Comparison of ENCODE assay signal across 18 cellular contexts in genomic region chr16:74567901-74568300, GRCh38. TPM values are rescaled to one million over a fixed set of nuclear protein-coding genes. Genes with fewer than 3 reads are reported as not detected.
A peak's percentile ranks its signal among the peaks of the same experiment; 100 is the strongest.
DNase-seq lines count a peak whose midpoint lies in the region; ATAC-seq and TF ChIP-seq lines count a peak whose summit lies in the region.
"Had no signal": no experiment of that assay in that cellular context is flagged by ENCODE, and none has a peak within 500 bp of the region (broad histone marks: within the 10 kb centered on the region; RNA-seq: fewer than 3 reads in every experiment).

No MANE protein-coding gene starts in this region.

- no peak overlapping the region for H3K4me3 ChIP-seq in CD8-positive, alpha-beta T cell (ENCODE audit: low read depth, low read length)
- no peak overlapping the region for H3K4me3 ChIP-seq in naive thymus-derived CD4-positive, alpha-beta T cell (ENCODE audit: low read length)
- H3K4me3 ChIP-seq: BLaER1, PC-9 had no signal

- H3K27me3 Mint-ChIP-seq in T-helper 1 cell treated with Interleukin-12 subunit alpha and Interleukin-12 subunit beta and Interleukin-4 antibody, amounts not matched to agents 30 μg/mL and 1 μg/mL, for 36 hours (ENCODE audit: low read depth): no peaks in the 10 kb centered on the region
- no peaks in the 10 kb centered on the region for H3K27me3 Mint-ChIP-seq in CD8-positive, alpha-beta T cell (ENCODE audit: low read depth)
- H3K27me3 Mint-ChIP-seq in activated CD8-positive, alpha-beta T cell treated with anti-CD3 and anti-CD28 coated beads, Interleukin-2, amount 10 ng/mL, durations not matched to agents 7 days and 5 days (ENCODE audit: low read depth): no peaks in the 10 kb centered on the region
- H3K27me3 Mint-ChIP-seq in naive thymus-derived CD4-positive, alpha-beta T cell: no peaks in the 10 kb centered on the region
- H3K27me3 Mint-ChIP-seq in T-cell (no peaks in the 10 kb centered on the region), mesothelial cell of epicardium (ENCODE audit: low read depth) (no peaks in the 10 kb centered on the region)

- no peaks in the 10 kb centered on the region for H3K36me3 ChIP-seq in CD8-positive, alpha-beta T cell (ENCODE audit: insufficient read depth, low read length)
- no peaks in the 10 kb centered on the region for H3K36me3 ChIP-seq in naive thymus-derived CD4-positive, alpha-beta T cell (ENCODE audit: control insufficient read depth in 2 of 3, insufficient read depth in 3 of 3, low read length in 3 of 3)

- H3K4me3 Mint-ChIP-seq in T-helper 1 cell treated with Interleukin-12 subunit alpha and Interleukin-12 subunit beta and Interleukin-4 antibody, amounts not matched to agents 30 μg/mL and 1 μg/mL, for 36 hours: no peak overlapping the region
- H3K4me3 Mint-ChIP-seq in CD8-positive, alpha-beta T cell: no peak overlapping the region
- no peak overlapping the region for H3K4me3 Mint-ChIP-seq in activated CD8-positive, alpha-beta T cell treated with anti-CD3 and anti-CD28 coated beads, Interleukin-2, amount 10 ng/mL, durations not matched to agents 7 days and 5 days
- peak overlapping the region in 7 of 10 donors; percentile 21 to 66 (median 42) for H3K4me3 Mint-ChIP-seq in naive thymus-derived CD4-positive, alpha-beta T cell
- H3K4me3 Mint-ChIP-seq in T-cell: peak overlapping the region in 1 of 3 donors; percentile 42
- no peak overlapping the region for H3K4me3 Mint-ChIP-seq in mesothelial cell of epicardium

- H3K9me3 ChIP-seq in CD8-positive, alpha-beta T cell (ENCODE audit: low read length): no peaks in the 10 kb centered on the region
- H3K9me3 ChIP-seq in naive thymus-derived CD4-positive, alpha-beta T cell (ENCODE audit: control insufficient read depth in 2 of 3, low read length in 3 of 3): no peaks in the 10 kb centered on the region

- CTCF ChIA-PET in CD8-positive, alpha-beta T cell (lab: Charles Lee): no interaction called here
- CTCF ChIA-PET in activated CD8-positive, alpha-beta T cell treated with anti-CD3 and anti-CD28 coated beads, Interleukin-2, amount 10 ng/mL, durations not matched to agents 7 days and 5 days (lab: Charles Lee): interaction anchor here (1.6 kb wide), 1 partner anchor 32 kb away, joined by 4 read pairs; no protein-coding TSS in a partner anchor
- CTCF ChIA-PET in naive thymus-derived CD4-positive, alpha-beta T cell (lab: Charles Lee): interaction anchor here (1.1 to 1.9 kb wide), 2 partner anchors 15 to 55 kb away, joined by 4 to 6 read pairs; no protein-coding TSS in a partner anchor
- CTCF ChIA-PET in T-cell (lab: Charles Lee): interaction anchor here in 1 of 2 donors (0.6 to 1.0 kb wide), 3 partner anchors 38 to 71 kb away, joined by 3 read pairs; no protein-coding TSS in a partner anchor

- no peak overlapping the region for H3K27ac ChIP-seq in CD8-positive, alpha-beta T cell (ENCODE audit: low read depth, low read length)
- peak overlapping the region; percentile 24 for H3K27ac ChIP-seq in naive thymus-derived CD4-positive, alpha-beta T cell (ENCODE audit: low read depth, low read length)
- H3K27ac ChIP-seq: BLaER1 had no signal

- peaks cover 10% of the 10 kb centered on the region for H3K36me3 Mint-ChIP-seq in T-helper 1 cell treated with Interleukin-12 subunit alpha and Interleukin-12 subunit beta and Interleukin-4 antibody, amounts not matched to agents 30 μg/mL and 1 μg/mL, for 36 hours (ENCODE audit: low read depth)
- H3K36me3 Mint-ChIP-seq in CD8-positive, alpha-beta T cell: peaks cover 17% of the 10 kb centered on the region
- H3K36me3 Mint-ChIP-seq in activated CD8-positive, alpha-beta T cell treated with anti-CD3 and anti-CD28 coated beads, Interleukin-2, amount 10 ng/mL, durations not matched to agents 7 days and 5 days (ENCODE audit: low read depth): peaks cover 19% of the 10 kb centered on the region
- H3K36me3 Mint-ChIP-seq in naive thymus-derived CD4-positive, alpha-beta T cell: peaks cover 0 to 26% (median 4%) of the 10 kb centered on the region in 5 donors
- H3K36me3 Mint-ChIP-seq in T-cell: peaks cover 18% of the 10 kb centered on the region
- no peaks in the 10 kb centered on the region for H3K36me3 Mint-ChIP-seq in mesothelial cell of epicardium

- no peak for TF ChIP-seq CTCF in CD8-positive, alpha-beta T cell (IDR thresholded peaks at IDR 0.05)
- TF ChIP-seq CTCF in mesothelial cell of epicardium (IDR thresholded peaks at IDR 0.05; ENCODE audit: unreplicated experiment): no peak

- ATAC-seq in CD8-positive, alpha-beta T cell: no peak
- ATAC-seq in activated CD8-positive, alpha-beta T cell treated with anti-CD3 and anti-CD28 coated beads, Interleukin-2, amount 10 ng/mL, durations not matched to agents 7 days and 5 days: no peak
- no peak for ATAC-seq in naive thymus-derived CD4-positive, alpha-beta T cell
- no peak for ATAC-seq in T-cell (replicated peaks in 1 of 4)

- intact Hi-C loops in CD8-positive, alpha-beta T cell (cut with DNase I, micrococcal nuclease): no loop called here
- intact Hi-C loops in naive thymus-derived CD4-positive, alpha-beta T cell (cut with micrococcal nuclease): loop anchor here in 1 of 2 donors (5.0 kb wide), 1 partner anchor 34 kb away; no protein-coding TSS in a partner anchor

- peak overlapping the region; percentile 20 for H3K27ac Mint-ChIP-seq in T-helper 1 cell treated with Interleukin-12 subunit alpha and Interleukin-12 subunit beta and Interleukin-4 antibody, amounts not matched to agents 30 μg/mL and 1 μg/mL, for 36 hours
- H3K27ac Mint-ChIP-seq in CD8-positive, alpha-beta T cell: peak overlapping the region; percentile 55
- H3K27ac Mint-ChIP-seq in activated CD8-positive, alpha-beta T cell treated with anti-CD3 and anti-CD28 coated beads, Interleukin-2, amount 10 ng/mL, durations not matched to agents 7 days and 5 days: peak overlapping the region; percentile 14
- H3K27ac Mint-ChIP-seq in naive thymus-derived CD4-positive, alpha-beta T cell: peak overlapping the region in 5 of 9 donors; percentile 50 to 83 (median 69)
- H3K27ac Mint-ChIP-seq in T-cell (peak overlapping the region in 1 of 2 donors; percentile 17), mesothelial cell of epicardium (no peak overlapping the region)

- peaks cover 25% of the 10 kb centered on the region for H3K4me1 Mint-ChIP-seq in T-helper 1 cell treated with Interleukin-12 subunit alpha and Interleukin-12 subunit beta and Interleukin-4 antibody, amounts not matched to agents 30 μg/mL and 1 μg/mL, for 36 hours (ENCODE audit: low read depth)
- H3K4me1 Mint-ChIP-seq in CD8-positive, alpha-beta T cell (ENCODE audit: low read depth): peaks cover 85% of the 10 kb centered on the region
- H3K4me1 Mint-ChIP-seq in activated CD8-positive, alpha-beta T cell treated with anti-CD3 and anti-CD28 coated beads, Interleukin-2, amount 10 ng/mL, durations not matched to agents 7 days and 5 days (ENCODE audit: low read depth): peaks cover 46% of the 10 kb centered on the region
- H3K4me1 Mint-ChIP-seq in naive thymus-derived CD4-positive, alpha-beta T cell: peaks cover 58 to 98% (median 86%) of the 10 kb centered on the region in 7 donors
- H3K4me1 Mint-ChIP-seq in T-cell (peaks cover 84 to 88% (median 87%) of the 10 kb centered on the region in 3 donors), mesothelial cell of epicardium (no peaks in the 10 kb centered on the region)

- POLR2A ChIA-PET in CD8-positive, alpha-beta T cell (lab: Charles Lee): interaction anchor here (0.8 kb wide), 1 partner anchor 25 kb away, joined by 3 read pairs; no protein-coding TSS in a partner anchor
- POLR2A ChIA-PET in activated CD8-positive, alpha-beta T cell treated with anti-CD3 and anti-CD28 coated beads, Interleukin-2, amount 10 ng/mL, durations not matched to agents 7 days and 5 days (lab: Charles Lee): interaction anchor here (1.2 kb wide), 1 partner anchor 98 kb away, joined by 6 read pairs; no protein-coding TSS in a partner anchor
- POLR2A ChIA-PET in naive thymus-derived CD4-positive, alpha-beta T cell (lab: Charles Lee): interaction anchor here (0.9 to 1.3 kb wide), 2 partner anchors 10 to 40 kb away, joined by 3 to 4 read pairs; no protein-coding TSS in a partner anchor
- POLR2A ChIA-PET in T-cell (lab: Charles Lee): no interaction called here

- no peaks in the 10 kb centered on the region for H3K27me3 ChIP-seq in CD8-positive, alpha-beta T cell (ENCODE audit: insufficient read depth, low read length)
- H3K27me3 ChIP-seq in naive thymus-derived CD4-positive, alpha-beta T cell (ENCODE audit: control insufficient read depth in 2 of 2, insufficient read depth in 2 of 2, low read length in 2 of 2): no peaks in the 10 kb centered on the region
- H3K27me3 ChIP-seq: BLaER1 had no signal

- peaks cover 71% of the 10 kb centered on the region for H3K4me1 ChIP-seq in CD8-positive, alpha-beta T cell (ENCODE audit: insufficient read depth, low read length)
- peaks cover 9 to 44% of the 10 kb centered on the region in 2 donors for H3K4me1 ChIP-seq in naive thymus-derived CD4-positive, alpha-beta T cell (ENCODE audit: control insufficient read depth in 2 of 2, insufficient read depth in 2 of 2, low read length in 2 of 2)

- H3K9me3 Mint-ChIP-seq in T-helper 1 cell treated with Interleukin-12 subunit alpha and Interleukin-12 subunit beta and Interleukin-4 antibody, amounts not matched to agents 30 μg/mL and 1 μg/mL, for 36 hours: no peaks in the 10 kb centered on the region
- H3K9me3 Mint-ChIP-seq in CD8-positive, alpha-beta T cell: no peaks in the 10 kb centered on the region
- H3K9me3 Mint-ChIP-seq in activated CD8-positive, alpha-beta T cell treated with anti-CD3 and anti-CD28 coated beads, Interleukin-2, amount 10 ng/mL, durations not matched to agents 7 days and 5 days (ENCODE audit: insufficient read depth): no peaks in the 10 kb centered on the region
- peaks cover 0 to 11% (median 0%) of the 10 kb centered on the region in 11 donors for H3K9me3 Mint-ChIP-seq in naive thymus-derived CD4-positive, alpha-beta T cell
- H3K9me3 Mint-ChIP-seq in T-cell (no peaks in the 10 kb centered on the region), mesothelial cell of epicardium (no peaks in the 10 kb centered on the region)

- DNase-seq in T-helper 1 cell: no peak
- no peak for DNase-seq in CD8-positive, alpha-beta T cell
- DNase-seq in activated CD8-positive, alpha-beta T cell treated with anti-CD3 and anti-CD28 coated beads, Interleukin-2, amount 10 ng/mL, durations not matched to agents 7 days and 5 days: no peak
- no peak for DNase-seq in naive thymus-derived CD4-positive, alpha-beta T cell
- no peak for DNase-seq in NCI-H1436 (lab: John Stamatoyannopoulos, UW)
- no peak for DNase-seq in T-cell
- no peak for DNase-seq in mesothelial cell of epicardium (ENCODE audit: low spot score in 2 of 2, unreplicated experiment in 2 of 2)
- DNase-seq: DMS153, EL, GOT3, KBM-7, NCI-H1417 treated with DMSO at 0.1 percent for 48 hours, NCI-H2029, NCI-H2171, NCI-H748 treated with DMSO at 0.1 percent for 48 hours, PC-9 had no signal

RNA-seq across cellular contexts. Expression of gene GLG1, which starts 39.0 kb away (rescaled TPM):
- total RNA-seq in CD8-positive, alpha-beta T cell: 10 to 100 TPM; 73.7 to 79.4 TPM
- 100 to 1,000 TPM; 110 to 112 TPM for total RNA-seq in activated CD8-positive, alpha-beta T cell treated with anti-CD3 and anti-CD28 coated beads, Interleukin-2, amount 10 ng/mL, durations not matched to agents 7 days and 5 days
- 100 to 1,000 TPM; 125 to 198 (median 188) TPM for total RNA-seq in naive thymus-derived CD4-positive, alpha-beta T cell
- 100 to 1,000 TPM; 181 to 285 TPM for polyA plus RNA-seq in naive thymus-derived CD4-positive, alpha-beta T cell
- total RNA-seq in T-cell: 100 to 1,000 TPM; 159 to 216 (median 167) TPM
- total RNA-seq in mesothelial cell of epicardium: 186 to 193 TPM (median 190 TPM) in 3 replicates

Comparison
In these comparisons a context has a peak if more than half of its experiments do, and no peak if none do; other contexts are left out.
1. H3K4me3 Mint-ChIP-seq: peak in naive thymus-derived CD4-positive, alpha-beta T cell (7 of 10); none in T-helper 1 cell treated with Interleukin-12 subunit alpha and Interleukin-12 subunit beta and Interleukin-4 antibody, amounts not matched to agents 30 μg/mL and 1 μg/mL, for 36 hours (single experiment), CD8-positive, alpha-beta T cell (single experiment), activated CD8-positive, alpha-beta T cell treated with anti-CD3 and anti-CD28 coated beads, Interleukin-2, amount 10 ng/mL, durations not matched to agents 7 days and 5 days (single experiment) and mesothelial cell of epicardium (single experiment).
2. POLR2A ChIA-PET loops: an anchor here in CD8-positive, alpha-beta T cell (0.8 kb wide), activated CD8-positive, alpha-beta T cell treated with anti-CD3 and anti-CD28 coated beads, Interleukin-2, amount 10 ng/mL, durations not matched to agents 7 days and 5 days (1.2 kb wide) and naive thymus-derived CD4-positive, alpha-beta T cell (0.9 to 1.3 kb wide); none called in T-cell.